Comparison of ENCODE assay signal across 11 cellular contexts in genomic region chr1:15882665-15883064, GRCh38.
DNase-seq lines count a peak whose midpoint lies in the region; ATAC-seq and TF ChIP-seq lines count a peak whose summit lies in the region.
"Had no signal": no experiment of that assay in that cellular context is flagged by ENCODE, and none has a peak within 500 bp of the region (broad histone marks: within the 10 kb centered on the region; RNA-seq: fewer than 3 reads in every experiment).

No MANE protein-coding gene starts in this region.

- H3K4me3 ChIP-seq in epithelial cell of esophagus (ENCODE audit: low read length) = no peak overlapping the region
- H3K4me3 ChIP-seq: tibial nerve had no signal

- peaks cover 72% of the 10 kb centered on the region for H3K4me1 Mint-ChIP-seq in activated T-cell treated with anti-CD3 and anti-CD28 coated beads, Interleukin-2, amount 50 U/mL, for 24 hours (ENCODE audit: low read depth)
- peaks cover 47% of the 10 kb centered on the region for H3K4me1 Mint-ChIP-seq in stimulated activated effector memory CD8-positive, alpha-beta T cell treated with anti-CD3 and anti-CD28 coated beads, Interleukin-12 subunit alpha, Interleukin-12 subunit beta, amount 100 ng/mL, for 72 hours

- ATAC-seq in stimulated activated effector memory CD8-positive, alpha-beta T cell treated with anti-CD3 and anti-CD28 coated beads, Interleukin-12 subunit alpha, Interleukin-12 subunit beta, amount 100 ng/mL, for 72 hours = peak; percentile 65
- no peak for ATAC-seq in HG03378 (IDR thresholded peaks at IDR 0.05; ENCODE audit: unreplicated experiment)

- DNase-seq in activated T-cell treated with anti-CD3 and anti-CD28 coated beads, Interleukin-2, amount 50 U/mL, for 24 hours = no peak
- DNase-seq in activated T-cell treated with anti-CD3 and anti-CD28 coated beads for 4 hours (no peak), NCI-H510A treated with DMSO at 0.1 percent for 48 hours (lab: John Stamatoyannopoulos, UW) (peak; percentile 47), epithelial cell of esophagus (ENCODE audit: low read depth) (peak; percentile 21), amygdala (lab: John Stamatoyannopoulos, UW) (no peak)
- DNase-seq in stimulated activated effector memory CD8-positive, alpha-beta T cell treated with anti-CD3 and anti-CD28 coated beads, Interleukin-12 subunit alpha, Interleukin-12 subunit beta, amount 100 ng/mL, for 72 hours (ENCODE audit: low spot score in 2 of 2) = peak in 1 of 2 donors; percentile 46
- no peak for DNase-seq in stimulated activated CD4-positive, alpha-beta T cell treated with anti-CD3 and anti-CD28 coated beads, Interleukin-4, amount 100 ng/mL, for 24 hours
- DNase-seq: H7, NCI-H2171 treated with DMSO at 0.1 percent for 48 hours had no signal

- H3K4me3 Mint-ChIP-seq in activated T-cell treated with anti-CD3 and anti-CD28 coated beads, Interleukin-2, amount 50 U/mL, for 24 hours = no peak overlapping the region
- H3K4me3 Mint-ChIP-seq in stimulated activated effector memory CD8-positive, alpha-beta T cell treated with anti-CD3 and anti-CD28 coated beads, Interleukin-12 subunit alpha, Interleukin-12 subunit beta, amount 100 ng/mL, for 72 hours = no peak overlapping the region

- TF ChIP-seq CTCF in epithelial cell of esophagus (IDR thresholded peaks at IDR 0.05; ENCODE audit: insufficient read depth, low read depth, low read length, missing control alignments) = no peak

- H3K27ac Mint-ChIP-seq in activated T-cell treated with anti-CD3 and anti-CD28 coated beads, Interleukin-2, amount 50 U/mL, for 24 hours = peak overlapping the region; percentile 78
- peak overlapping the region; percentile 77 for H3K27ac Mint-ChIP-seq in stimulated activated effector memory CD8-positive, alpha-beta T cell treated with anti-CD3 and anti-CD28 coated beads, Interleukin-12 subunit alpha, Interleukin-12 subunit beta, amount 100 ng/mL, for 72 hours

- peaks cover 84% of the 10 kb centered on the region for H3K36me3 Mint-ChIP-seq in activated T-cell treated with anti-CD3 and anti-CD28 coated beads, Interleukin-2, amount 50 U/mL, for 24 hours (ENCODE audit: low read depth)
- H3K36me3 Mint-ChIP-seq in stimulated activated effector memory CD8-positive, alpha-beta T cell treated with anti-CD3 and anti-CD28 coated beads, Interleukin-12 subunit alpha, Interleukin-12 subunit beta, amount 100 ng/mL, for 72 hours = peaks cover 87% of the 10 kb centered on the region

- H3K9me3 Mint-ChIP-seq in activated T-cell treated with anti-CD3 and anti-CD28 coated beads, Interleukin-2, amount 50 U/mL, for 24 hours = no peaks in the 10 kb centered on the region
- no peaks in the 10 kb centered on the region for H3K9me3 Mint-ChIP-seq in stimulated activated effector memory CD8-positive, alpha-beta T cell treated with anti-CD3 and anti-CD28 coated beads, Interleukin-12 subunit alpha, Interleukin-12 subunit beta, amount 100 ng/mL, for 72 hours

- H3K27me3 Mint-ChIP-seq in activated T-cell treated with anti-CD3 and anti-CD28 coated beads, Interleukin-2, amount 50 U/mL, for 24 hours = no peaks in the 10 kb centered on the region

Comparison
In these comparisons a context has a peak if more than half of its experiments do, and no peak if none do; other contexts are left out.
1. DNase-seq: peak in NCI-H510A treated with DMSO at 0.1 percent for 48 hours (single experiment) and epithelial cell of esophagus (single experiment); none in activated T-cell treated with anti-CD3 and anti-CD28 coated beads, Interleukin-2, amount 50 U/mL, for 24 hours (single experiment), activated T-cell treated with anti-CD3 and anti-CD28 coated beads for 4 hours (single experiment), amygdala (0 of 56) and stimulated activated CD4-positive, alpha-beta T cell treated with anti-CD3 and anti-CD28 coated beads, Interleukin-4, amount 100 ng/mL, for 24 hours (single experiment).